Comparison of ENCODE assay signal across 1 cellular context in the genomic region with DNA sequence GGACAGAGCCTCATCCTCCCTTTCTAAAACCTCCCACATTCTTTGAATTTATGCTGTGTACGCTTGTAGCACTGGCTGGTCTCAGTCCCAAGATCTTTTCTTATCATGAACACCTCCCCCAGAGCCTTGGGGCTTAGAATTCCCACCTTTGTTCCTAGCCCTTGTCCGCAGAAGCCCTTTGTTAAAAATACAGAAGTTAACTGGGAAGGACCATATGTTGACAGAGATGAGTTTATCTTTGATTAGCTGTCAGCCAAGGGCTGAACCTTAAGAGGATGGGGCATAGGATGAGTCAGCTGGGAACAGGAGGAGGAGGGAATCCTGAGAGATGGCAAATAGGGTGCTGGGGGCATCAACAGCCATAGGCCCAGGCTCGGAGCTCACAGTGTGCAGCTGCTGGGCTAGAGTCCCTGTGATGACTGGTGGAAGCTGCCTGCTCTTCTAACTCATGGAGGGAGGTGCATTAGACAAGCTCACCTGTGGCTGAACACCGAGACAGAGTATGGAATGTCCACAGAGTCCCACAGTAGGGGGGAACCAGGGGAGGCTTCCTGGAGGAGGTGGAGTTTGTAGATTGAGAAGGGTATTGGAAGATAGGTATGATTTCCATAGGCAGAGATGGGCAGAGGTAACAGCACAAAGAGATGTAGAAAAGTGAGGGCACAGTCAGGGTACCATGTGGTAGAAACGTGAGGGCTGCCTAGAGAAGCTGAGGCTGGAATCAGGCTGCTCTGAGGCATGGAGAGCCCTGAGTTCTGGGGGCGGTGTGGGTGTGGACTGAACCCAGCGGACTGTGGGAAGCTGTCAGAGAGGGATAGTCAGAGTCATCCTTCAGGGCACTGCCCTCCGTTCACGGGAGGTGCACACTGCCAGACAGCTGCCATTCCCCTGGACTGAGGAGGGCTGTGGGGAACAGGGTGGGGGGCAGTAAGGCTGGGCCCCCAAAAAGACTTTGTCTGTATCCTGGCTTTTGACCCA.
TF ChIP-seq lines count a peak whose summit lies in the region.

No MANE protein-coding gene starts in this region.

TF ChIP-seq in H1, 55 proteins besides CTCF, POLR2A, EP300 and RAD21 (continued from another document):
- TF ChIP-seq HDAC2 (IDR thresholded peaks at IDR 0.05; ENCODE audit: borderline replicate concordance in 1 of 2, low read depth in 2 of 2, low read length in 2 of 2) (no peak), GABPA (IDR thresholded peaks at IDR 0.05; ENCODE audit: borderline replicate concordance, insufficient read depth, low read length) (no peak)
